ENCODE assay signal across 9 cellular contexts in genomic region chr11:10451399-10452116, GRCh38. TPM values are rescaled to one million over a fixed set of nuclear protein-coding genes. Genes with fewer than 3 reads are reported as not detected.
A peak's percentile ranks its signal among the peaks of the same experiment; 100 is the strongest.
DNase-seq lines count a peak whose midpoint lies in the region; ATAC-seq and TF ChIP-seq lines count a peak whose summit lies in the region.
"Had no signal": no experiment of that assay in that cellular context is flagged by ENCODE, and none has a peak within 500 bp of the region (broad histone marks: within the 10 kb centered on the region; RNA-seq: fewer than 3 reads in every experiment).

No MANE protein-coding gene starts in this region.

- no peak for ATAC-seq in activated T-cell treated with anti-CD3 and anti-CD28 coated beads, Interleukin-2, amount 50 U/mL, for 4 hours
- no peak for ATAC-seq in T-helper 17 cell
- ATAC-seq: K562 had no signal

- H3K36me3 ChIP-seq in hepatocyte (replicated peaks; ENCODE audit: insufficient read depth, low read depth): no peaks in the 10 kb centered on the region

- no peaks in the 10 kb centered on the region for H3K27me3 ChIP-seq in hepatocyte

- no peaks in the 10 kb centered on the region for H3K27me3 Mint-ChIP-seq in activated T-cell treated with anti-CD3 and anti-CD28 coated beads, Interleukin-2, amount 50 U/mL, for 4 hours (ENCODE audit: low read depth)
- no peaks in the 10 kb centered on the region for H3K27me3 Mint-ChIP-seq in T-helper 17 cell

- H3K27ac ChIP-seq in hepatocyte: peak overlapping the region; percentile 86

- no peak for DNase-seq in activated T-cell treated with anti-CD3 and anti-CD28 coated beads, Interleukin-2, amount 50 U/mL, for 4 hours
- DNase-seq in activated T-cell treated with anti-CD3 and anti-CD28 coated beads, Interleukin-2, amount 50 U/mL, for 1 hour: no peak
- DNase-seq in T-helper 17 cell (no peak), hepatocyte (ENCODE audit: low spot score) (no peak), superior temporal gyrus (ENCODE audit: extremely low spot score) (peak; percentile 77), SK-N-DZ (ENCODE audit: low spot score) (no peak), NCI-H446 (lab: John Stamatoyannopoulos, UW) (no peak), occipital lobe (lab: John Stamatoyannopoulos, UW) (no peak)

- no peaks in the 10 kb centered on the region for H3K9me3 Mint-ChIP-seq in activated T-cell treated with anti-CD3 and anti-CD28 coated beads, Interleukin-2, amount 50 U/mL, for 4 hours

- WGBS in hepatocyte (ENCODE audit: low lambda C conversion rate, missing lambda C conversion rate): 60% methylated on average over 5 of the region's 5 CpGs

- no peaks in the 10 kb centered on the region for H4K20me1 ChIP-seq in hepatocyte (ENCODE audit: insufficient read depth, poor library complexity, severe bottlenecking)

- H3K4me2 ChIP-seq in hepatocyte: peak overlapping the region; percentile 97

- peak overlapping the region; percentile 90 for H3K27ac Mint-ChIP-seq in T-helper 17 cell

- H3K79me2 ChIP-seq in hepatocyte: no peaks in the 10 kb centered on the region

- H2AFZ ChIP-seq in hepatocyte: peak overlapping the region; percentile 89

- no peaks in the 10 kb centered on the region for H3K9me3 ChIP-seq in T-helper 17 cell (ENCODE audit: control insufficient read depth, low read length, poor library complexity, severe bottlenecking)
- H3K9me3 ChIP-seq in hepatocyte (ENCODE audit: low read depth): no peaks in the 10 kb centered on the region

- no peak overlapping the region for H3K4me3 ChIP-seq in hepatocyte
- H3K4me3 ChIP-seq: K562 had no signal

- H3K9me2 ChIP-seq in hepatocyte (replicated peaks; ENCODE audit: insufficient read depth): no peaks in the 10 kb centered on the region

- no peak for TF ChIP-seq CTCF in hepatocyte (IDR thresholded peaks at IDR 0.05; ENCODE audit: poor library complexity)

- peaks cover 57% of the 10 kb centered on the region for H3K4me1 Mint-ChIP-seq in activated T-cell treated with anti-CD3 and anti-CD28 coated beads, Interleukin-2, amount 50 U/mL, for 4 hours (ENCODE audit: low read depth)
- H3K4me1 Mint-ChIP-seq in T-helper 17 cell: peaks cover 48% of the 10 kb centered on the region

- no peaks in the 10 kb centered on the region for H3K36me3 Mint-ChIP-seq in activated T-cell treated with anti-CD3 and anti-CD28 coated beads, Interleukin-2, amount 50 U/mL, for 4 hours (ENCODE audit: insufficient read depth)
- peaks cover 2% of the 10 kb centered on the region for H3K36me3 Mint-ChIP-seq in T-helper 17 cell (ENCODE audit: low read depth)

- peaks cover 14% of the 10 kb centered on the region for H3K4me1 ChIP-seq in hepatocyte (ENCODE audit: insufficient read depth)

- peak overlapping the region; percentile 85 for H3K4me3 Mint-ChIP-seq in activated T-cell treated with anti-CD3 and anti-CD28 coated beads, Interleukin-2, amount 50 U/mL, for 4 hours
- H3K4me3 Mint-ChIP-seq in T-helper 17 cell: peak overlapping the region; percentile 94

RNA-seq across cellular contexts. Expression of gene AMPD3, which starts 3.5 kb away (rescaled TPM):
- 10 to 100 TPM in 1 of 3 donors, 1 to 10 TPM in 2; 7.9 to 11.2 (median 9.0) TPM for total RNA-seq in activated T-cell treated with anti-CD3 and anti-CD28 coated beads, Interleukin-2, amount 50 U/mL, for 4 hours
- total RNA-seq in T-helper 17 cell: 10 to 100 TPM; 16.8 to 20.2 TPM
- total RNA-seq in hepatocyte: 3.4 and 4.1 TPM in 2 replicates
- polyA plus RNA-seq in hepatocyte: 1.8 and 3.6 TPM in 2 replicates
- 5.2 and 13.0 TPM in 2 replicates for polyA plus RNA-seq in SK-N-DZ (2014; cell fraction: cytosol; rRNA removed)
- polyA plus RNA-seq in SK-N-DZ (2014; cell fraction: nucleus; rRNA removed): 8.2 and 8.4 TPM in 2 replicates
- total RNA-seq in occipital lobe: 0.78 TPM
